10 cellular contexts compared by ENCODE assay signal in genomic region chr1:27606708-27607238, GRCh38. TPM values are rescaled to one million over a fixed set of nuclear protein-coding genes. Genes with fewer than 3 reads are reported as not detected.
A peak's percentile ranks its signal among the peaks of the same experiment; 100 is the strongest.
DNase-seq lines count a peak whose midpoint lies in the region; ATAC-seq and TF ChIP-seq lines count a peak whose summit lies in the region.
"Had no signal": no experiment of that assay in that cellular context is flagged by ENCODE, and none has a peak within 500 bp of the region (broad histone marks: within the 10 kb centered on the region; RNA-seq: fewer than 3 reads in every experiment).

No MANE protein-coding gene starts in this region.

- no peak for DNase-seq in activated naive CD8-positive, alpha-beta T cell treated with anti-CD3 and anti-CD28 coated beads for 36 hours
- DNase-seq in SW480 (ENCODE audit: low spot score) (peak; percentile 79), fibroblast of mammary gland (ENCODE audit: low read depth) (peak; percentile 51), D341Med (ENCODE audit: low spot score) (no peak), gastrocnemius medialis (no peak)
- DNase-seq: NCI-H524 treated with DMSO at 0.1 percent for 48 hours had no signal

- H3K27ac ChIP-seq in thymus (ENCODE audit: low read depth) (peak overlapping the region; percentile 62), gastrocnemius medialis (peak overlapping the region in 1 of 4 donors; percentile 10)

- peak overlapping the region; percentile 77 for H3K27ac Mint-ChIP-seq in activated naive CD8-positive, alpha-beta T cell
- H3K27ac Mint-ChIP-seq in activated naive CD8-positive, alpha-beta T cell treated with anti-CD3 and anti-CD28 coated beads for 36 hours: no peak overlapping the region

- no peak for TF ChIP-seq POLR2A in gastrocnemius medialis (IDR thresholded peaks at IDR 0.05)

- WGBS in thymus: 91% methylated on average over 3 of the region's 3 CpGs

- no peaks in the 10 kb centered on the region for H3K36me3 ChIP-seq in thymus (ENCODE audit: control insufficient read depth, insufficient read depth)
- no peaks in the 10 kb centered on the region for H3K36me3 ChIP-seq in gastrocnemius medialis

- ATAC-seq in gastrocnemius medialis: no peak
- no peak for ATAC-seq in HG02759 (IDR thresholded peaks at IDR 0.05; ENCODE audit: unreplicated experiment)

- H3K9me3 ChIP-seq in thymus (ENCODE audit: control insufficient read depth) (peaks cover 2% of the 10 kb centered on the region), gastrocnemius medialis (no peaks in the 10 kb centered on the region)

- no peaks in the 10 kb centered on the region for H3K27me3 ChIP-seq in thymus (ENCODE audit: control insufficient read depth, insufficient read depth)
- H3K27me3 ChIP-seq in gastrocnemius medialis: no peaks in the 10 kb centered on the region

- no peak overlapping the region for H3K4me3 Mint-ChIP-seq in activated naive CD8-positive, alpha-beta T cell
- no peak overlapping the region for H3K4me3 Mint-ChIP-seq in activated naive CD8-positive, alpha-beta T cell treated with anti-CD3 and anti-CD28 coated beads for 36 hours

- H3K27me3 Mint-ChIP-seq in activated naive CD8-positive, alpha-beta T cell: no peaks in the 10 kb centered on the region
- no peaks in the 10 kb centered on the region for H3K27me3 Mint-ChIP-seq in activated naive CD8-positive, alpha-beta T cell treated with anti-CD3 and anti-CD28 coated beads for 36 hours

- H3K9me3 Mint-ChIP-seq in activated naive CD8-positive, alpha-beta T cell (ENCODE audit: low read depth): no peaks in the 10 kb centered on the region
- no peaks in the 10 kb centered on the region for H3K9me3 Mint-ChIP-seq in activated naive CD8-positive, alpha-beta T cell treated with anti-CD3 and anti-CD28 coated beads for 36 hours
- H3K9me3 Mint-ChIP-seq: H9 had no signal

- intact Hi-C loops in gastrocnemius medialis (cut with DNase I; ENCODE audit: low total_unique reads): loop anchor here (1.0 to 10.0 kb wide), 6 partner anchors 50 to 309 kb away; partner anchors contain the start of gene TMEM222

- no peaks in the 10 kb centered on the region for H3K36me3 Mint-ChIP-seq in activated naive CD8-positive, alpha-beta T cell
- H3K36me3 Mint-ChIP-seq in activated naive CD8-positive, alpha-beta T cell treated with anti-CD3 and anti-CD28 coated beads for 36 hours: no peaks in the 10 kb centered on the region

- in situ Hi-C loops in gastrocnemius medialis (cut with MboI; ENCODE audit: low sequenced_read_pairs in 4 of 4): loop anchor here (5.0 to 10.0 kb wide), 8 partner anchors 49 to 212 kb away; partner anchors contain the start of gene GPR3 (in 2 of the 4)

- H3K4me3 ChIP-seq in fibroblast of mammary gland (ENCODE audit: control insufficient read depth, low read depth, low read length) (no peak overlapping the region), thymus (ENCODE audit: low read length) (no peak overlapping the region), gastrocnemius medialis (no peak overlapping the region)

- peaks cover 25% of the 10 kb centered on the region for H3K4me1 Mint-ChIP-seq in activated naive CD8-positive, alpha-beta T cell (ENCODE audit: low read depth)
- peaks cover 15% of the 10 kb centered on the region for H3K4me1 Mint-ChIP-seq in activated naive CD8-positive, alpha-beta T cell treated with anti-CD3 and anti-CD28 coated beads for 36 hours

- peaks cover 36% of the 10 kb centered on the region for H3K4me1 ChIP-seq in thymus (ENCODE audit: control insufficient read depth, insufficient read depth, low read length)
- peaks cover 6 to 7% of the 10 kb centered on the region in 2 donors for H3K4me1 ChIP-seq in gastrocnemius medialis

- TF ChIP-seq CTCF in fibroblast of mammary gland (conservative IDR thresholded peaks at IDR 0.05; ENCODE audit: control insufficient read depth, insufficient read depth, low read depth, low read length) (no peak), gastrocnemius medialis (IDR thresholded peaks at IDR 0.05 in 4 of 5, conservative IDR thresholded peaks at IDR 0.05 in 1 of 5) (no peak)

RNA-seq across cellular contexts. Expression of gene AHDC1, which starts 2.8 kb away (rescaled TPM):
- total RNA-seq in activated naive CD8-positive, alpha-beta T cell treated with anti-CD3 and anti-CD28 coated beads for 36 hours: 10 to 100 TPM; 10.0 to 12.0 TPM
- polyA plus RNA-seq in thymus: 22.6 TPM
- total RNA-seq in gastrocnemius medialis: 10 to 100 TPM; 22.2 to 57.9 (median 35.2) TPM

RNA-seq across cellular contexts. Expression of gene FGR, which starts 28.2 kb away (rescaled TPM):
- total RNA-seq in activated naive CD8-positive, alpha-beta T cell treated with anti-CD3 and anti-CD28 coated beads for 36 hours: under 1 TPM; 0.30 to 0.35 TPM
- polyA plus RNA-seq in thymus: 38.7 TPM
- total RNA-seq in gastrocnemius medialis: 1 to 10 TPM; 1.3 to 5.8 (median 4.7) TPM
- total RNA-seq: H9 had no signal

Comparison
In these comparisons a context has a peak if more than half of its experiments do, and no peak if none do; other contexts are left out.
1. DNase-seq: peak in SW480 (single experiment) and fibroblast of mammary gland (single experiment); none in activated naive CD8-positive, alpha-beta T cell treated with anti-CD3 and anti-CD28 coated beads for 36 hours (single experiment), D341Med (single experiment) and gastrocnemius medialis (0 of 2).